Comparison of ENCODE assay signal across 8 cellular contexts in genomic region chr6:24720131-24720603, GRCh38. TPM values are rescaled to one million over a fixed set of nuclear protein-coding genes. Genes with fewer than 3 reads are reported as not detected.
DNase-seq lines count a peak whose midpoint lies in the region; ATAC-seq and TF ChIP-seq lines count a peak whose summit lies in the region.

No MANE protein-coding gene starts in this region.

- peak overlapping the region; percentile 96 for H3K4me3 Mint-ChIP-seq in chondrocyte (ENCODE audit: unreplicated experiment)

- ATAC-seq in GM21515 (IDR thresholded peaks at IDR 0.05; ENCODE audit: unreplicated experiment), result no peak

- H3K27me3 ChIP-seq in Loucy (ENCODE audit: insufficient read depth, low read length, poor library complexity, severe bottlenecking) (peaks cover 6% of the 10 kb centered on the region), liver (ENCODE audit: control insufficient read depth in 4 of 4, insufficient read depth in 4 of 4, low read length in 3 of 4) (no peaks in the 10 kb centered on the region)

- H3K4me1 Mint-ChIP-seq in chondrocyte (ENCODE audit: low read depth), result peaks cover 42% of the 10 kb centered on the region

- peaks cover 41% of the 10 kb centered on the region for H3K4me1 ChIP-seq in Loucy (ENCODE audit: insufficient read depth, low read length, poor library complexity, severe bottlenecking)
- H3K4me1 ChIP-seq in liver (ENCODE audit: control insufficient read depth in 4 of 4, insufficient read depth in 4 of 4, low read length in 3 of 4), result peaks cover 2 to 42% (median 27%) of the 10 kb centered on the region in 4 donors

- peak overlapping the region; percentile 34 for H3K4me2 ChIP-seq in Loucy (ENCODE audit: low read depth, low read length, poor library complexity, severe bottlenecking)

- peaks cover 53% of the 10 kb centered on the region for H4K20me1 ChIP-seq in Loucy (ENCODE audit: insufficient read depth, low read length, poor library complexity, severe bottlenecking)

- TF ChIP-seq CTCF in Loucy (conservative IDR thresholded peaks at IDR 0.05; ENCODE audit: low read length) (0 out of 2 replicates have a peak, but pooled peaks have one; percentile 13), chondrocyte (IDR thresholded peaks at IDR 0.05) (no peak), liver (IDR thresholded peaks at IDR 0.05; ENCODE audit: low read depth, low read length, missing input control) (no peak)

- H3F3A ChIP-seq in Loucy (ENCODE audit: low read depth), result peaks cover 2% of the 10 kb centered on the region; the same call in 1 of the 2 replicates

- H2AFZ ChIP-seq in Loucy (ENCODE audit: low read length), result 0 out of 2 replicates have a peak overlapping the region, but pooled peaks have one; percentile 78

- no peak for TF ChIP-seq RAD21 in liver (IDR thresholded peaks at IDR 0.05)

- H3K9me3 ChIP-seq in Loucy (ENCODE audit: insufficient read depth, low read depth, low read length), result no peaks in the 10 kb centered on the region
- no peaks in the 10 kb centered on the region for H3K9me3 ChIP-seq in liver (ENCODE audit: control insufficient read depth in 4 of 4, low read length in 3 of 4)

- H3K4me3 ChIP-seq in Loucy (ENCODE audit: low read length, poor library complexity, severe bottlenecking) (peak overlapping the region; percentile 98), liver (ENCODE audit: low read depth in 1 of 3, low read length in 3 of 3) (peak overlapping the region; percentile 89 to 98 (median 92))

- DNase-seq in DMS153 (lab: John Stamatoyannopoulos, UW) (peak; percentile 19), DMS153 treated with DMSO at 0.1 percent for 48 hours (lab: John Stamatoyannopoulos, UW; ENCODE audit: unreplicated experiment) (no peak), chondrocyte (ENCODE audit: low spot score) (no peak)
- DNase-seq in activated CD4-positive, alpha-beta T cell treated with anti-CD3 and anti-CD28 coated beads for 48 hours, result peak; percentile 82
- DNase-seq in stimulated activated CD4-positive, alpha-beta T cell treated with anti-CD3 and anti-CD28 coated beads, Interleukin-4, amount 100 ng/mL, for 4 hours, result peak; percentile 76 to 88

- H3K36me3 ChIP-seq in Loucy (ENCODE audit: insufficient read depth, low read length), result peaks cover 13% of the 10 kb centered on the region
- peaks cover 1 to 10% (median 7%) of the 10 kb centered on the region in 4 donors for H3K36me3 ChIP-seq in liver (ENCODE audit: control insufficient read depth in 4 of 4, insufficient read depth in 3 of 4, low read depth in 1 of 4, low read length in 3 of 4)

- peaks cover 54% of the 10 kb centered on the region for H3K79me2 ChIP-seq in Loucy (ENCODE audit: insufficient read depth, low read length)

- WGBS in liver, result under 1% methylated on average over 39 of the region's 39 CpGs

- no peaks in the 10 kb centered on the region for H3K9me2 ChIP-seq in Loucy (replicated peaks; ENCODE audit: low read depth, low read length)

- H3K27ac ChIP-seq in liver (ENCODE audit: low read depth in 1 of 2, low read length in 2 of 2), result peak overlapping the region; percentile 99 to 100

- H3K9ac ChIP-seq in Loucy (ENCODE audit: low read depth, low read length, poor library complexity, severe bottlenecking) (peak overlapping the region; percentile 99), liver (ENCODE audit: low read depth in 1 of 2, low read length in 2 of 2) (peak overlapping the region; percentile 99)

- H3K36me3 Mint-ChIP-seq in chondrocyte (ENCODE audit: low read depth), result peaks cover 17% of the 10 kb centered on the region

- H3K27ac Mint-ChIP-seq in chondrocyte (ENCODE audit: unreplicated experiment), result peak overlapping the region; percentile 100

- H3K27me3 Mint-ChIP-seq in chondrocyte (ENCODE audit: low read depth), result no peaks in the 10 kb centered on the region

- no peaks in the 10 kb centered on the region for H3K9me3 Mint-ChIP-seq in chondrocyte (ENCODE audit: low read depth)

TF ChIP-seq in liver, 16 proteins besides CTCF, POLR2A, EP300 and RAD21:
- no peak for TF ChIP-seq GABPA (IDR thresholded peaks at IDR 0.05 in 1 of 2, conservative IDR thresholded peaks at IDR 0.05 in 1 of 2)
- no peak for TF ChIP-seq RXRA (IDR thresholded peaks at IDR 0.05)
- no peak for TF ChIP-seq NR2F2 (IDR thresholded peaks at IDR 0.05)
- no peak for TF ChIP-seq SP1 (IDR thresholded peaks at IDR 0.05)
- no peak for TF ChIP-seq ATF3 (IDR thresholded peaks at IDR 0.05)
- TF ChIP-seq YY1 (IDR thresholded peaks at IDR 0.05), result no peak
- TF ChIP-seq HNF4G (IDR thresholded peaks at IDR 0.05), result no peak
- no peak for TF ChIP-seq REST (IDR thresholded peaks at IDR 0.05)
- TF ChIP-seq FOXA1 (IDR thresholded peaks at IDR 0.05), result no peak

RNA-seq across cellular contexts. Expression of gene C6orf62, which starts 1.2 kb away (rescaled TPM):
- total RNA-seq in chondrocyte (74.0 to 91.9 TPM (median 90.2 TPM) in 3 replicates), liver (10 to 100 TPM; 50.0 to 58.6 TPM)
- polyA plus RNA-seq in liver, result 10 to 100 TPM; 29.6 to 48.8 TPM

RNA-seq across cellular contexts. Expression of gene ACOT13, which starts 53.3 kb away (rescaled TPM):
- 28.4 to 33.1 TPM (median 30.4 TPM) in 3 replicates for total RNA-seq in chondrocyte
- 10 to 100 TPM in 1 of 2 donors, 1 to 10 TPM in 1; 9.9 to 21.8 TPM for total RNA-seq in liver
- polyA plus RNA-seq in liver, result 10 to 100 TPM; 20.7 to 90.0 TPM

RNA-seq across cellular contexts. Expression of gene TDP2, which starts 53.5 kb away (rescaled TPM):
- total RNA-seq in chondrocyte (23.4 to 32.4 TPM (median 23.8 TPM) in 3 replicates), liver (10 to 100 TPM; 17.9 to 24.3 TPM)
- 10 to 100 TPM; 16.5 to 19.1 TPM for polyA plus RNA-seq in liver

RNA-seq across cellular contexts. Expression of gene GMNN, which starts 54.6 kb away (rescaled TPM):
- total RNA-seq in chondrocyte (13.6 to 22.9 TPM (median 13.8 TPM) in 3 replicates), liver (10 to 100 TPM in 1 of 2 donors, 1 to 10 TPM in 1; 8.4 to 34.9 TPM)
- 10 to 100 TPM in 1 of 2 donors, 1 to 10 TPM in 1; 8.6 to 13.5 TPM for polyA plus RNA-seq in liver

Comparison
In these comparisons a context has a peak if more than half of its experiments do, and no peak if none do; other contexts are left out.
1. DNase-seq: peak in DMS153 (single experiment), activated CD4-positive, alpha-beta T cell treated with anti-CD3 and anti-CD28 coated beads for 48 hours (single experiment) and stimulated activated CD4-positive, alpha-beta T cell treated with anti-CD3 and anti-CD28 coated beads, Interleukin-4, amount 100 ng/mL, for 4 hours (2 of 2); none in DMS153 treated with DMSO at 0.1 percent for 48 hours (single experiment) and chondrocyte (single experiment).